ENCODE assay signal across 1 cellular context in genomic region chr1:89701746-89702241, GRCh38.
A peak's percentile ranks its signal among the peaks of the same experiment; 100 is the strongest.
TF ChIP-seq lines count a peak whose summit lies in the region.

No MANE protein-coding gene starts in this region.

TF ChIP-seq in K562, 482 proteins besides CTCF, POLR2A, EP300 and RAD21 (continued from another document):
- no peak for TF ChIP-seq REST (CRISPR knock-in tag; IDR thresholded peaks at IDR 0.05; ENCODE audit: low read depth)
- no peak for TF ChIP-seq HIVEP1 (CRISPR knock-in tag; IDR thresholded peaks at IDR 0.05)
- no peak for TF ChIP-seq CXXC5 (CRISPR knock-in tag; IDR thresholded peaks at IDR 0.05)
- peak; percentile 39 for TF ChIP-seq CCNT2 (IDR thresholded peaks at IDR 0.05; ENCODE audit: borderline replicate concordance, extremely low read depth, insufficient read length, low read depth, low read length)
- TF ChIP-seq CBX3 (IDR thresholded peaks at IDR 0.05; ENCODE audit: borderline replicate concordance in 1 of 2, low read length in 2 of 2), result 0 out of 3 replicates have a peak, but pooled peaks of 1 of the 2 experiments have one; percentile 36
- no peak for TF ChIP-seq GABPB1 (CRISPR knock-in tag; IDR thresholded peaks at IDR 0.05)
- TF ChIP-seq RFX7 (CRISPR knock-in tag; IDR thresholded peaks at IDR 0.05), result 0 out of 2 replicates have a peak, but pooled peaks have one; percentile 50
- peak; percentile 40; the same call in 1 of the 2 replicates for TF ChIP-seq RNF2 (IDR thresholded peaks at IDR 0.05)
- peak; percentile 25; the same call in 1 of the 2 replicates for TF ChIP-seq NFE2 (IDR thresholded peaks at IDR 0.05; ENCODE audit: low read depth)
- TF ChIP-seq KDM1A (IDR thresholded peaks at IDR 0.05), result 0 out of 4 replicates have a peak, but pooled peaks of 1 of the 2 experiments have one; percentile 46
- TF ChIP-seq TOE1 (IDR thresholded peaks at IDR 0.05; ENCODE audit: borderline replicate concordance), result peak; percentile 65; the same call in 1 of the 2 replicates
- TF ChIP-seq TOE1 (CRISPR knock-in tag; IDR thresholded peaks at IDR 0.05; ENCODE audit: borderline replicate concordance, low read depth), result no peak
- peak; percentile 16; the same call in 1 of the 2 replicates for TF ChIP-seq DMBX1 (CRISPR knock-in tag; IDR thresholded peaks at IDR 0.05; ENCODE audit: borderline replicate concordance)
- TF ChIP-seq SMARCE1 (IDR thresholded peaks at IDR 0.05), result peak; percentile 52; the same call in 1 of the 2 replicates
- peak; percentile 50 for TF ChIP-seq GATAD2B (IDR thresholded peaks at IDR 0.05; ENCODE audit: borderline replicate concordance)
- peak; percentile 69 for TF ChIP-seq ZNF592 (IDR thresholded peaks at IDR 0.05)
- 0 out of 2 replicates have a peak, but pooled peaks have one; percentile 28 for TF ChIP-seq BCOR (IDR thresholded peaks at IDR 0.05)
- TF ChIP-seq CREM (IDR thresholded peaks at IDR 0.05; ENCODE audit: low read depth), result 0 out of 2 replicates have a peak, but pooled peaks have one; percentile 17
- peak; percentile 65 for TF ChIP-seq TAL1 (IDR thresholded peaks at IDR 0.05)
- TF ChIP-seq AFF1 (IDR thresholded peaks at IDR 0.05; ENCODE audit: low read depth in 1 of 2, partially characterized antibody in 2 of 2), result peak in 1 of 2 experiments; percentile 24
- TF ChIP-seq JUND (IDR thresholded peaks at IDR 0.05; ENCODE audit: borderline replicate concordance, low read depth, low read length), result 0 out of 2 replicates have a peak, but pooled peaks have one; percentile 49
- TF ChIP-seq JUND (tag; IDR thresholded peaks at IDR 0.05; ENCODE audit: borderline replicate concordance, low read depth, low read length), result no peak; the same call in 1 of the 3 replicates
- peak; percentile 39; the same call in 1 of the 2 replicates for TF ChIP-seq ATF7 (IDR thresholded peaks at IDR 0.05)
- peak; percentile 70 for TF ChIP-seq CBFA2T3 (IDR thresholded peaks at IDR 0.05)
- no peak for TF ChIP-seq ZBTB40 (IDR thresholded peaks at IDR 0.05)
- no peak for TF ChIP-seq ZBTB40 (CRISPR knock-in tag; IDR thresholded peaks at IDR 0.05)
